26 cellular contexts compared by ENCODE assay signal in the genomic region with DNA sequence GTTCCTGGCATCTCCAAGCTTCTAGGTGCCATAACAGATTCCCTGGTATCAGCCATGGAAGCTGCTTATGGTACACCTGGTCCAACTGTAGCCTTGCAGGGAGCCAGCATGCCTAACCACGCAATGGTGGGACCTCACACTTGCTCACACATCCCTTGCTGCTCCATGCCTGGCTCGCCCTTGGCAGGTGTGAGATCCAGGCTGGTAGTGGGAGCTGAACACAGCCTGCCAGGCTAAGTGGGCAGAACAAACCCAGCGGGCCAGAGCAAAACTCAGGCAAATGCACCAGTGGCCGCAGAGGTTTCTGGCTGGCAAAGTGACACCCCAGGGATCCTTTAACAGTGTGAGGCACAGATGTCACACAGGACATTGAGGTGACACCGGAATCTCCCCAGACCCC.
DNase-seq lines count a peak whose midpoint lies in the region; ATAC-seq and TF ChIP-seq lines count a peak whose summit lies in the region.
"Had no signal": no experiment of that assay in that cellular context is flagged by ENCODE, and none has a peak within 500 bp of the region (broad histone marks: within the 10 kb centered on the region; RNA-seq: fewer than 3 reads in every experiment).

No MANE protein-coding gene starts in this region.

- H3K4me3 Mint-ChIP-seq in activated CD8-positive, alpha-beta memory T cell treated with anti-CD3 and anti-CD28 coated beads, Interleukin-2, amount 10 ng/mL, durations not matched to agents 7 days and 5 days = no peak overlapping the region
- H3K4me3 Mint-ChIP-seq: CD8-positive, alpha-beta T cell had no signal

- TF ChIP-seq POLR2A in sigmoid colon (IDR thresholded peaks at IDR 0.05) = no peak

- H3K36me3 Mint-ChIP-seq in activated CD8-positive, alpha-beta memory T cell treated with anti-CD3 and anti-CD28 coated beads, Interleukin-2, amount 10 ng/mL, durations not matched to agents 7 days and 5 days = no peaks in the 10 kb centered on the region
- H3K36me3 Mint-ChIP-seq: CD8-positive, alpha-beta T cell had no signal

- TF ChIP-seq CTCF in DND-41 (IDR thresholded peaks at IDR 0.05; ENCODE audit: borderline replicate concordance, extremely low read depth, low read length, poor library complexity, severe bottlenecking) = no peak
- TF ChIP-seq CTCF in sigmoid colon (IDR thresholded peaks at IDR 0.05) = no peak

- H4K20me1 ChIP-seq in DND-41 (ENCODE audit: insufficient read depth, low read length) = no peaks in the 10 kb centered on the region

- no peaks in the 10 kb centered on the region for H3K27me3 ChIP-seq in DND-41 (ENCODE audit: insufficient read depth, low read length, poor library complexity)
- H3K27me3 ChIP-seq in sigmoid colon = no peaks in the 10 kb centered on the region
- H3K27me3 ChIP-seq: MG63, SJCRH30 had no signal

- WGBS in sigmoid colon, 2 donors = 67 to 89% methylated on average over 5 of the region's 5 CpGs

- H3K36me3 ChIP-seq in DND-41 (ENCODE audit: insufficient read depth, low read length) (no peaks in the 10 kb centered on the region), sigmoid colon (no peaks in the 10 kb centered on the region)
- H3K36me3 ChIP-seq: MG63, SJCRH30 had no signal

- H3K27ac ChIP-seq in DND-41 (ENCODE audit: low read length) (peak overlapping the region; percentile 68), sigmoid colon (no peak overlapping the region)
- H3K27ac ChIP-seq: C4-2B, PC-9, SJCRH30 had no signal

- no peak overlapping the region; a peak in 1 of 4 replicates for H3K4me3 ChIP-seq in DND-41 (ENCODE audit: low read depth in 1 of 2, low read length in 2 of 2)
- no peak overlapping the region for H3K4me3 ChIP-seq in sigmoid colon
- H3K4me3 ChIP-seq: GM12878, MG63, PC-9, SJCRH30 had no signal

- H2AFZ ChIP-seq in DND-41 (ENCODE audit: low read depth, low read length) = no peak overlapping the region
- H2AFZ ChIP-seq: PC-9 had no signal

- no peak overlapping the region for H3K27ac Mint-ChIP-seq in activated CD8-positive, alpha-beta memory T cell treated with anti-CD3 and anti-CD28 coated beads, Interleukin-2, amount 10 ng/mL, durations not matched to agents 7 days and 5 days
- H3K27ac Mint-ChIP-seq: CD8-positive, alpha-beta T cell had no signal

- intact Hi-C loops in sigmoid colon (cut with DNase I) = no loop called here

- no peak for TF ChIP-seq EP300 in sigmoid colon (IDR thresholded peaks at IDR 0.05)

- DNase-seq in DND-41 (peak; percentile 45), mesenteric fat pad (ENCODE audit: low spot score) (peak; percentile 72), sigmoid colon (peak; percentile 36), UCSD-AML1 (lab: John Stamatoyannopoulos, UW; ENCODE audit: unreplicated experiment) (no peak)
- DNase-seq in activated CD8-positive, alpha-beta memory T cell treated with anti-CD3 and anti-CD28 coated beads, Interleukin-2, amount 10 ng/mL, durations not matched to agents 7 days and 5 days = peak; percentile 30
- DNase-seq: Caco-2; EL; GDM1; HCEC 1CT; IMR-90; KG1; MG63; NCI-H1105 treated with DMSO at 0.1 percent for 48 hours; NCI-H2029; NCI-H446; NCI-H524 treated with DMSO at 0.1 percent for 48 hours; NCI-H82; NK-92 treated with Interleukin-12 subunit alpha and Interleukin-12 subunit beta, amount 100 ng/mL, for 24 hours; PC-9; SJCRH30 had no signal

- ATAC-seq in DND-41 (ENCODE audit: insufficient read depth, low read depth) (peak; percentile 86), GM18511 (IDR thresholded peaks at IDR 0.05; ENCODE audit: unreplicated experiment) (no peak), HG02840 (IDR thresholded peaks at IDR 0.05; ENCODE audit: low FRiP score, unreplicated experiment) (no peak)
- no peak for ATAC-seq in activated CD8-positive, alpha-beta memory T cell treated with anti-CD3 and anti-CD28 coated beads, Interleukin-2, amount 10 ng/mL, durations not matched to agents 7 days and 5 days
- ATAC-seq: CD8-positive, alpha-beta T cell; GM12878; Right ventricle myocardium inferior had no signal

- peaks cover 29% of the 10 kb centered on the region for H3K27me3 Mint-ChIP-seq in activated CD8-positive, alpha-beta memory T cell treated with anti-CD3 and anti-CD28 coated beads, Interleukin-2, amount 10 ng/mL, durations not matched to agents 7 days and 5 days

- no peaks in the 10 kb centered on the region for H3K4me1 Mint-ChIP-seq in activated CD8-positive, alpha-beta memory T cell treated with anti-CD3 and anti-CD28 coated beads, Interleukin-2, amount 10 ng/mL, durations not matched to agents 7 days and 5 days

- CTCF ChIA-PET in activated CD8-positive, alpha-beta memory T cell treated with anti-CD3 and anti-CD28 coated beads, Interleukin-2, amount 10 ng/mL, durations not matched to agents 7 days and 5 days (lab: Charles Lee) = no interaction called here

- H3K9me3 Mint-ChIP-seq in activated CD8-positive, alpha-beta memory T cell treated with anti-CD3 and anti-CD28 coated beads, Interleukin-2, amount 10 ng/mL, durations not matched to agents 7 days and 5 days (ENCODE audit: low read depth) = peaks cover 3% of the 10 kb centered on the region

- H3K4me2 ChIP-seq in DND-41 (ENCODE audit: insufficient read depth, low read length) = no peak overlapping the region
- H3K4me2 ChIP-seq: PC-9 had no signal

- peaks cover 10% of the 10 kb centered on the region for H3K4me1 ChIP-seq in DND-41 (ENCODE audit: insufficient read depth, low read length)
- H3K4me1 ChIP-seq in sigmoid colon = no peaks in the 10 kb centered on the region
- H3K4me1 ChIP-seq: Caco-2, SJCRH30 had no signal

- H3K79me2 ChIP-seq in DND-41 (ENCODE audit: insufficient read depth, low read length) = no peaks in the 10 kb centered on the region

- H3K9me3 ChIP-seq in DND-41 (ENCODE audit: insufficient read depth, low read length, severe bottlenecking) (peaks cover 21% of the 10 kb centered on the region), sigmoid colon (peaks cover 0 to 2% (median 0%) of the 10 kb centered on the region in 4 donors)
- H3K9me3 ChIP-seq: Caco-2 had no signal

- no peak overlapping the region for H3K9ac ChIP-seq in DND-41 (ENCODE audit: low read depth, low read length)
